ENCODE assay signal across 17 cellular contexts in genomic region chr1:47677241-47677940, GRCh38.
DNase-seq lines count a peak whose midpoint lies in the region; TF ChIP-seq lines count a peak whose summit lies in the region.
"Had no signal": no experiment of that assay in that cellular context is flagged by ENCODE, and none has a peak within 500 bp of the region (broad histone marks: within the 10 kb centered on the region; RNA-seq: fewer than 3 reads in every experiment).

No MANE protein-coding gene starts in this region.

- intact Hi-C loops in colonic mucosa (cut with DNase I) (no loop called here), spleen (cut with DNase I; ENCODE audit: low total_unique reads) (no loop called here)

- H3K4ac ChIP-seq in mesendoderm (ENCODE audit: low read depth, low read length): no peak overlapping the region

- no peaks in the 10 kb centered on the region for H3K79me2 ChIP-seq in mesendoderm (ENCODE audit: control insufficient read depth, insufficient read depth, low read length)

- DNase-seq in colonic mucosa (peak; percentile 12), mesendoderm (no peak), spleen (peak; percentile 62), hippocampal formation (lab: John Stamatoyannopoulos, UW) (no peak), ACHN (no peak), NCI-H1048 (lab: John Stamatoyannopoulos, UW) (no peak)
- no peak for DNase-seq in T-helper 2 cell treated with Interferon-gamma antibody and Interleukin-4, amounts not matched to agents 5 μg/mL and 100 μg/mL, for 36 hours (ENCODE audit: low spot score)
- DNase-seq: CD4-positive, alpha-beta memory T cell; DMS79; Kasumi-1; NCI-H1417 treated with DMSO at 0.1 percent for 48 hours; NCI-H2029; NCI-H510A treated with DMSO at 0.1 percent for 48 hours; Peyer's patch; Right ventricle myocardium superior had no signal

- no peaks in the 10 kb centered on the region for H3K4me1 Mint-ChIP-seq in T-helper 2 cell treated with Interferon-gamma antibody and Interleukin-4, amounts not matched to agents 5 μg/mL and 100 μg/mL, for 36 hours (ENCODE audit: low read depth)
- H3K4me1 Mint-ChIP-seq: CD4-positive, alpha-beta memory T cell had no signal

- WGBS in mesendoderm (ENCODE audit: extremely low coverage, insufficient coverage, low lambda C conversion rate): no CpG with 5 or more reads among the region's 24 CpGs
- WGBS in spleen, 5 donors: 83 to 92% (median 85%) methylated on average over 18 to 24 of the region's 24 CpGs

- in situ Hi-C loops in ACHN (cut with HindIII; ENCODE audit: low pct_ligation_motif_present, low pct_unique_long_range_greater_than_20kb, low sequenced_read_pairs): no loop called here

- H3K27me3 Mint-ChIP-seq in T-helper 2 cell treated with Interferon-gamma antibody and Interleukin-4, amounts not matched to agents 5 μg/mL and 100 μg/mL, for 36 hours (ENCODE audit: low read depth): peaks cover 2% of the 10 kb centered on the region

- no peak overlapping the region for H3K27ac Mint-ChIP-seq in T-helper 2 cell treated with Interferon-gamma antibody and Interleukin-4, amounts not matched to agents 5 μg/mL and 100 μg/mL, for 36 hours
- H3K27ac Mint-ChIP-seq: CD4-positive, alpha-beta memory T cell had no signal

- H3K9me3 Mint-ChIP-seq in T-helper 2 cell treated with Interferon-gamma antibody and Interleukin-4, amounts not matched to agents 5 μg/mL and 100 μg/mL, for 36 hours: peaks cover 4% of the 10 kb centered on the region

- H3K4me2 ChIP-seq in BLaER1: peak overlapping the region; percentile 61
- no peak overlapping the region for H3K4me2 ChIP-seq in mesendoderm (ENCODE audit: low read length)

- H2AK5ac ChIP-seq in mesendoderm (ENCODE audit: low read length): no peak overlapping the region

- H3K4me3 ChIP-seq in BLaER1: no peak overlapping the region
- H3K4me3 ChIP-seq in colonic mucosa: no peak overlapping the region
- no peak overlapping the region for H3K4me3 ChIP-seq in mesendoderm (ENCODE audit: low read length)
- H3K4me3 ChIP-seq in spleen: no peak overlapping the region
- H3K4me3 ChIP-seq: GM12878, Peyer's patch had no signal

- TF ChIP-seq CTCF in colonic mucosa (IDR thresholded peaks at IDR 0.05) (no peak), spleen (IDR thresholded peaks at IDR 0.05 in 8 of 11, conservative IDR thresholded peaks at IDR 0.05 in 3 of 11) (no peak)

- H3K27me3 ChIP-seq in BLaER1 (no peaks in the 10 kb centered on the region), colonic mucosa (no peaks in the 10 kb centered on the region), mesendoderm (ENCODE audit: insufficient read depth, low read length, poor library complexity) (no peaks in the 10 kb centered on the region), spleen (replicated peaks in 1 of 7) (peaks cover 0 to 5% (median 0%) of the 10 kb centered on the region in 7 donors)
- H3K27me3 ChIP-seq: Peyer's patch had no signal

- H3K9ac ChIP-seq in BLaER1 (no peak overlapping the region), colonic mucosa (ENCODE audit: low read depth in 2 of 2, low read length in 2 of 2) (no peak overlapping the region), mesendoderm (ENCODE audit: low read length) (no peak overlapping the region)

- H3K4me1 ChIP-seq in BLaER1: peaks cover 50% of the 10 kb centered on the region
- no peaks in the 10 kb centered on the region for H3K4me1 ChIP-seq in colonic mucosa
- H3K4me1 ChIP-seq in mesendoderm (ENCODE audit: control insufficient read depth, low read depth, low read length): no peaks in the 10 kb centered on the region
- H3K4me1 ChIP-seq in spleen: no peaks in the 10 kb centered on the region
- H3K4me1 ChIP-seq: Peyer's patch had no signal

- H4K5ac ChIP-seq in mesendoderm (ENCODE audit: low read length): no peak overlapping the region

- no peak overlapping the region for H2BK15ac ChIP-seq in mesendoderm (replicated peaks; ENCODE audit: low read depth)

- no peaks in the 10 kb centered on the region for H3K36me3 Mint-ChIP-seq in T-helper 2 cell treated with Interferon-gamma antibody and Interleukin-4, amounts not matched to agents 5 μg/mL and 100 μg/mL, for 36 hours (ENCODE audit: low read depth)
- H3K36me3 Mint-ChIP-seq: CD4-positive, alpha-beta memory T cell had no signal

- peak overlapping the region; percentile 43; the same call in 1 of the 2 replicates for H3K27ac ChIP-seq in BLaER1
- H3K27ac ChIP-seq in colonic mucosa: no peak overlapping the region
- no peak overlapping the region for H3K27ac ChIP-seq in mesendoderm (ENCODE audit: low read depth, low read length)
- no peak overlapping the region for H3K27ac ChIP-seq in spleen
- H3K27ac ChIP-seq: Peyer's patch had no signal

- peak overlapping the region; percentile 38 for H3K56ac ChIP-seq in mesendoderm (ENCODE audit: low read length)

- H3K23ac ChIP-seq in mesendoderm (ENCODE audit: low read length): no peak overlapping the region

- no peaks in the 10 kb centered on the region for H3K36me3 ChIP-seq in BLaER1
- no peaks in the 10 kb centered on the region for H3K36me3 ChIP-seq in colonic mucosa
- H3K36me3 ChIP-seq in mesendoderm (ENCODE audit: control insufficient read depth, insufficient read depth, low read length): no peaks in the 10 kb centered on the region
- no peaks in the 10 kb centered on the region for H3K36me3 ChIP-seq in spleen
- H3K36me3 ChIP-seq: Peyer's patch had no signal

- H2BK120ac ChIP-seq in mesendoderm (ENCODE audit: low read depth, low read length): no peak overlapping the region

- H3K79me1 ChIP-seq in mesendoderm (ENCODE audit: low read length): no peaks in the 10 kb centered on the region

- no peak overlapping the region for H3K18ac ChIP-seq in mesendoderm (ENCODE audit: low read length)

- H4K8ac ChIP-seq in mesendoderm (ENCODE audit: low read depth, low read length): no peak overlapping the region

- H3K9me3 ChIP-seq in BLaER1 (peaks cover 8% of the 10 kb centered on the region), colonic mucosa (no peaks in the 10 kb centered on the region), spleen (peaks cover 0 to 14% (median 10%) of the 10 kb centered on the region in 8 donors)
- H3K9me3 ChIP-seq: Peyer's patch had no signal

- no peak overlapping the region for H3K4me3 Mint-ChIP-seq in T-helper 2 cell treated with Interferon-gamma antibody and Interleukin-4, amounts not matched to agents 5 μg/mL and 100 μg/mL, for 36 hours

- no peaks in the 10 kb centered on the region for H4K20me1 ChIP-seq in BLaER1

- H2BK5ac ChIP-seq in mesendoderm (ENCODE audit: low read length): no peak overlapping the region

- no peak for TF ChIP-seq POLR2A in spleen (IDR thresholded peaks at IDR 0.05)

Comparison
In these comparisons a context has a peak if more than half of its experiments do, and no peak if none do; other contexts are left out.
1. DNase-seq: peak in colonic mucosa (single experiment) and spleen (single experiment); none in mesendoderm (single experiment), hippocampal formation (0 of 2), ACHN (single experiment), T-helper 2 cell treated with Interferon-gamma antibody and Interleukin-4, amounts not matched to agents 5 μg/mL and 100 μg/mL, for 36 hours (single experiment) and NCI-H1048 (single experiment).